12 cellular contexts compared by ENCODE assay signal in genomic region chr10:65861249-65861648, GRCh38.
DNase-seq lines count a peak whose midpoint lies in the region; ATAC-seq, FAIRE-seq and TF ChIP-seq lines count a peak whose summit lies in the region.
"Had no signal": no experiment of that assay in that cellular context is flagged by ENCODE, and none has a peak within 500 bp of the region (broad histone marks: within the 10 kb centered on the region; RNA-seq: fewer than 3 reads in every experiment).

No MANE protein-coding gene starts in this region.

- no peak for TF ChIP-seq CTCF in D721Med (IDR thresholded peaks at IDR 0.05; ENCODE audit: insufficient read depth, missing control alignments)

- no peaks in the 10 kb centered on the region for H3K9me3 ChIP-seq in naive thymus-derived CD4-positive, alpha-beta T cell (ENCODE audit: control insufficient read depth in 2 of 3, low read length in 3 of 3)
- H3K9me3 ChIP-seq: Caco-2, stomach had no signal

- peaks cover 5 to 46% (median 24%) of the 10 kb centered on the region in 6 donors for H3K9me3 Mint-ChIP-seq in immature natural killer cell
- H3K9me3 Mint-ChIP-seq in naive thymus-derived CD4-positive, alpha-beta T cell = peaks cover 0 to 9% (median 3%) of the 10 kb centered on the region in 11 donors

- no peak overlapping the region for H2AK5ac ChIP-seq in mesendoderm (ENCODE audit: low read length)

- no peak overlapping the region for H3K4ac ChIP-seq in mesendoderm (ENCODE audit: low read depth, low read length)

- no peak overlapping the region for H2BK120ac ChIP-seq in mesendoderm (ENCODE audit: low read depth, low read length)

- H3K36me3 Mint-ChIP-seq in immature natural killer cell = no peaks in the 10 kb centered on the region
- H3K36me3 Mint-ChIP-seq in naive thymus-derived CD4-positive, alpha-beta T cell = no peaks in the 10 kb centered on the region

- H3K27me3 Mint-ChIP-seq in immature natural killer cell (ENCODE audit: low read depth in 3 of 3) = peaks cover 0 to 2% (median 0%) of the 10 kb centered on the region in 3 donors
- H3K27me3 Mint-ChIP-seq in naive thymus-derived CD4-positive, alpha-beta T cell = no peaks in the 10 kb centered on the region

- H3K9ac ChIP-seq in mesendoderm (ENCODE audit: low read length) = no peak overlapping the region

- no peaks in the 10 kb centered on the region for H3K27me3 ChIP-seq in mesendoderm (ENCODE audit: insufficient read depth, low read length, poor library complexity)
- no peaks in the 10 kb centered on the region for H3K27me3 ChIP-seq in naive thymus-derived CD4-positive, alpha-beta T cell (ENCODE audit: control insufficient read depth in 2 of 2, insufficient read depth in 2 of 2, low read length in 2 of 2)
- H3K27me3 ChIP-seq: stomach had no signal

- H3K4me3 ChIP-seq in mesendoderm (ENCODE audit: low read length) = no peak overlapping the region
- no peak overlapping the region for H3K4me3 ChIP-seq in naive thymus-derived CD4-positive, alpha-beta T cell (ENCODE audit: low read length)
- H3K4me3 ChIP-seq: stomach had no signal

- POLR2A ChIA-PET in naive thymus-derived CD4-positive, alpha-beta T cell (lab: Charles Lee) = no interaction called here

- intact Hi-C loops in naive thymus-derived CD4-positive, alpha-beta T cell (cut with micrococcal nuclease) = no loop called here

- H3K56ac ChIP-seq in mesendoderm (ENCODE audit: low read length) = no peak overlapping the region

- no peak overlapping the region for H2BK5ac ChIP-seq in mesendoderm (ENCODE audit: low read length)

- H3K27ac ChIP-seq in mesendoderm (ENCODE audit: low read depth, low read length) = no peak overlapping the region
- H3K27ac ChIP-seq in naive thymus-derived CD4-positive, alpha-beta T cell (ENCODE audit: low read depth, low read length) = no peak overlapping the region
- H3K27ac ChIP-seq: stomach had no signal

- H3K4me3 Mint-ChIP-seq in immature natural killer cell = no peak overlapping the region
- no peak overlapping the region for H3K4me3 Mint-ChIP-seq in naive thymus-derived CD4-positive, alpha-beta T cell

- CTCF ChIA-PET in naive thymus-derived CD4-positive, alpha-beta T cell (lab: Charles Lee) = no interaction called here

- no peak overlapping the region for H3K4me2 ChIP-seq in mesendoderm (ENCODE audit: low read length)

- H3K23ac ChIP-seq in mesendoderm (ENCODE audit: low read length) = no peak overlapping the region

- H3K79me1 ChIP-seq in mesendoderm (ENCODE audit: low read length) = no peaks in the 10 kb centered on the region

- H3K79me2 ChIP-seq in mesendoderm (ENCODE audit: control insufficient read depth, insufficient read depth, low read length) = no peaks in the 10 kb centered on the region

- no peaks in the 10 kb centered on the region for H3K36me3 ChIP-seq in mesendoderm (ENCODE audit: control insufficient read depth, insufficient read depth, low read length)
- H3K36me3 ChIP-seq in naive thymus-derived CD4-positive, alpha-beta T cell (ENCODE audit: control insufficient read depth in 2 of 3, insufficient read depth in 3 of 3, low read length in 3 of 3) = no peaks in the 10 kb centered on the region
- H3K36me3 ChIP-seq: stomach had no signal

- no peak overlapping the region for H4K5ac ChIP-seq in mesendoderm (ENCODE audit: low read length)

- no peak overlapping the region for H3K27ac Mint-ChIP-seq in immature natural killer cell
- H3K27ac Mint-ChIP-seq in naive thymus-derived CD4-positive, alpha-beta T cell = no peak overlapping the region

- DNase-seq in RKO (ENCODE audit: low spot score) = peak; percentile 54
- peak; percentile 88 for DNase-seq in mesendoderm
- no peak for DNase-seq in immature natural killer cell
- no peak for DNase-seq in D721Med (ENCODE audit: insufficient read length, low spot score)
- no peak for DNase-seq in naive thymus-derived CD4-positive, alpha-beta T cell
- no peak for DNase-seq in NOMO-1 treated with dmso at 0.1 percent for 144 hours (lab: John Stamatoyannopoulos, UW; ENCODE audit: unreplicated experiment)
- DNase-seq: activated T-cell treated with anti-CD3 and anti-CD28 coated beads, Interleukin-2, amount 50 U/mL, for 48 hours; Caco-2; NCI-H1092 treated with DMSO at 0.1 percent for 48 hours; stomach had no signal

- no peak overlapping the region for H4K8ac ChIP-seq in mesendoderm (ENCODE audit: low read depth, low read length)

- H3K4me1 ChIP-seq in mesendoderm (ENCODE audit: control insufficient read depth, low read depth, low read length) = no peaks in the 10 kb centered on the region
- no peaks in the 10 kb centered on the region for H3K4me1 ChIP-seq in naive thymus-derived CD4-positive, alpha-beta T cell (ENCODE audit: control insufficient read depth in 2 of 2, insufficient read depth in 2 of 2, low read length in 2 of 2)
- H3K4me1 ChIP-seq: Caco-2, stomach had no signal

- no peaks in the 10 kb centered on the region for H3K4me1 Mint-ChIP-seq in immature natural killer cell
- no peaks in the 10 kb centered on the region for H3K4me1 Mint-ChIP-seq in naive thymus-derived CD4-positive, alpha-beta T cell

- no peak overlapping the region for H3K18ac ChIP-seq in mesendoderm (ENCODE audit: low read length)

- ATAC-seq in GM18867 (IDR thresholded peaks at IDR 0.05; ENCODE audit: unreplicated experiment) (peak; percentile 93), HG03039 (IDR thresholded peaks at IDR 0.05; ENCODE audit: unreplicated experiment) (peak; percentile 95)
- ATAC-seq in naive thymus-derived CD4-positive, alpha-beta T cell = no peak

- H2BK15ac ChIP-seq in mesendoderm (replicated peaks; ENCODE audit: low read depth) = no peak overlapping the region

- FAIRE-seq in D721Med (lab: Jason Lieb, UNC) = no peak

Comparison
In these comparisons a context has a peak if more than half of its experiments do, and no peak if none do; other contexts are left out.
1. DNase-seq: peak in RKO (single experiment) and mesendoderm (single experiment); none in immature natural killer cell (0 of 3), D721Med (single experiment), naive thymus-derived CD4-positive, alpha-beta T cell (0 of 9) and NOMO-1 treated with dmso at 0.1 percent for 144 hours (single experiment).